ENCODE assay signal across 9 cellular contexts in the genomic region with DNA sequence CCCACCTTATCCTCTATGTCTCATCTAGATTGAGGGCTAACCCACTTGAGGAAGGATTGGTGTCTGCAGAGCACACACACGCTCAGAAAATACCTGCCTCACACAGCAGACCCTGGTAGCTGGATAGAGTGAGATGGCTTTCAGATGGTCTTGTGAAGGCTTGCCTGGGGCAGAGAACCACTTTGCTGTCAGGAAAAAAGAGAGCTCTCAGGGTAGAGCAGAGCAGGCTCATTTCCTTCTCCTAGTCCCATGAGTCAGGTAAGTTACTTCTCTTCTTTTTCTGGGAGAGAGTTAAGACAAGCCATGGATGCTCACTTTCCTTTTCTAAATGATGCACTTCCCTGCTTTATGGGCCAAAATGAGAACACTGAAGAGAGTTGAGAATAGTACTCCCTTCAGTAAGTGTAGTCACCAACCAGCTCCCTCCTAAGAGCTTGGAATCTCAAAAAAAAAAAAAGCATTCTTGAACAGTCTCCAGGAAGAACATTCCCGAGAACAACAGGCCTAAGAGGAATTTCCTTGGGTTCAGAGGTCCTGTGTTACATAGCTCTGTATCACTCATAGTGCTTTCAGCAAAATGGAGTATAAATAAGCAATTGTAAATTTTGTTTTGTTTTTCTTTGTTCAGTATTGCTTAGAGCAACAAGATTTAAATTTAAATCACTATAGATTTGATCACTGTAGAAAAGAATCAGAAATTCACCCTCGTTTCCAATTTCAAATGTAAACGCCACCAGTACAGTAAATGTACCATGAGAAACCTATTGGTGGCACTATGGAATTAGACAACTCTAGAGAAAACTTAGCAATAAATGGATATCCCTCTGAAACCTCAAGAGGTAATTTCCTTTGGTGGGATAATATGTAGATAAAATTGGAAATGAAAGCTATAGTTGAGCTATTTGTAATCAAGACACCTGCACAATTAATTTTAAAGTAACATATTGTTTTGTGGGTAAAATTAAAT.
A peak's percentile ranks its signal among the peaks of the same experiment; 100 is the strongest.
DNase-seq lines count a peak whose midpoint lies in the region; TF ChIP-seq lines count a peak whose summit lies in the region.
"Had no signal": no experiment of that assay in that cellular context is flagged by ENCODE, and none has a peak within 500 bp of the region (broad histone marks: within the 10 kb centered on the region; RNA-seq: fewer than 3 reads in every experiment).

No MANE protein-coding gene starts in this region.

- H3K4me3 Mint-ChIP-seq in progenitor cell of endocrine pancreas (ENCODE audit: low read depth) = no peak overlapping the region

- peak overlapping the region; percentile 60 for H3K27ac ChIP-seq in left ventricle myocardium inferior (replicated peaks)
- H3K27ac ChIP-seq: neutrophil had no signal

- H3K4me1 Mint-ChIP-seq in progenitor cell of endocrine pancreas (ENCODE audit: low read depth) = peaks cover 6% of the 10 kb centered on the region

- H3K9ac ChIP-seq in skeletal muscle satellite cell (ENCODE audit: low read depth, low read length) = peak overlapping the region; percentile 8

- H3K4me1 ChIP-seq in left ventricle myocardium inferior (peaks cover 6% of the 10 kb centered on the region), skeletal muscle satellite cell (ENCODE audit: control insufficient read depth, insufficient read depth, low read length) (peaks cover 22% of the 10 kb centered on the region)

- DNase-seq in HS-27A (ENCODE audit: low read depth) (peak; percentile 87), amniotic stem cell (lab: John Stamatoyannopoulos, UW) (peak; percentile 44), left ventricle myocardium inferior (no peak), progenitor cell of endocrine pancreas (ENCODE audit: low spot score, unreplicated experiment) (no peak), OCI-M2 (lab: John Stamatoyannopoulos, UW; ENCODE audit: unreplicated experiment) (no peak), 8988T (no peak), posterior vena cava (ENCODE audit: low spot score) (no peak)

- H3K4me3 ChIP-seq in left ventricle myocardium inferior (no peak overlapping the region), skeletal muscle satellite cell (ENCODE audit: low read length) (no peak overlapping the region)

- no peaks in the 10 kb centered on the region for H3K27me3 Mint-ChIP-seq in progenitor cell of endocrine pancreas

- intact Hi-C loops in left ventricle myocardium inferior (cut with micrococcal nuclease) (no loop called here), posterior vena cava (cut with DNase I) (no loop called here)

- no peaks in the 10 kb centered on the region for H3K36me3 ChIP-seq in left ventricle myocardium inferior
- no peaks in the 10 kb centered on the region for H3K36me3 ChIP-seq in skeletal muscle satellite cell (ENCODE audit: insufficient read depth, low read length)
- H3K36me3 ChIP-seq: neutrophil had no signal

- no peaks in the 10 kb centered on the region for H3K36me3 Mint-ChIP-seq in progenitor cell of endocrine pancreas (ENCODE audit: insufficient read depth)

- H3K4me2 ChIP-seq in skeletal muscle satellite cell (ENCODE audit: low read length) = peak overlapping the region; percentile 40

- H3K9me3 Mint-ChIP-seq in progenitor cell of endocrine pancreas (ENCODE audit: low read depth) = no peaks in the 10 kb centered on the region

- no peak overlapping the region for H3K27ac Mint-ChIP-seq in progenitor cell of endocrine pancreas

- no peak for TF ChIP-seq CTCF in left ventricle myocardium inferior (IDR thresholded peaks at IDR 0.05; ENCODE audit: borderline replicate concordance)
- no peak for TF ChIP-seq CTCF in progenitor cell of endocrine pancreas (IDR thresholded peaks at IDR 0.05; ENCODE audit: unreplicated experiment)

- H3K9me3 ChIP-seq in left ventricle myocardium inferior (replicated peaks) (no peaks in the 10 kb centered on the region), skeletal muscle satellite cell (replicated peaks; ENCODE audit: low read length) (no peaks in the 10 kb centered on the region)
- H3K9me3 ChIP-seq: neutrophil had no signal

- H3K27me3 ChIP-seq in left ventricle myocardium inferior (ENCODE audit: low read depth) (no peaks in the 10 kb centered on the region), skeletal muscle satellite cell (ENCODE audit: control insufficient read depth, insufficient read depth, low read length) (no peaks in the 10 kb centered on the region)
- H3K27me3 ChIP-seq: neutrophil had no signal

Comparison
In these comparisons a context has a peak if more than half of its experiments do, and no peak if none do; other contexts are left out.
1. DNase-seq: peak in HS-27A (single experiment) and amniotic stem cell (single experiment); none in left ventricle myocardium inferior (single experiment), progenitor cell of endocrine pancreas (single experiment), OCI-M2 (single experiment), 8988T (single experiment) and posterior vena cava (single experiment).